ENCODE assay signal across 1 cellular context in genomic region chrX:52995135-52995973, GRCh38.
TF ChIP-seq lines count a peak whose summit lies in the region.

No MANE protein-coding gene starts in this region.

TF ChIP-seq in K562, 482 proteins besides CTCF, POLR2A, EP300 and RAD21 (continued from another document and continues in another):
- TF ChIP-seq THRA (IDR thresholded peaks at IDR 0.05), result no peak
- no peak for TF ChIP-seq ELF1 (tag; IDR thresholded peaks at IDR 0.05)
- no peak for TF ChIP-seq PCBP1 (IDR thresholded peaks at IDR 0.05; ENCODE audit: low read depth, low read length, poor library complexity, severe bottlenecking)
- TF ChIP-seq CC2D1A (IDR thresholded peaks at IDR 0.05), result no peak
- TF ChIP-seq NR3C1 (CRISPR knock-in tag; IDR thresholded peaks at IDR 0.05), result no peak
- TF ChIP-seq, protein P1, sequence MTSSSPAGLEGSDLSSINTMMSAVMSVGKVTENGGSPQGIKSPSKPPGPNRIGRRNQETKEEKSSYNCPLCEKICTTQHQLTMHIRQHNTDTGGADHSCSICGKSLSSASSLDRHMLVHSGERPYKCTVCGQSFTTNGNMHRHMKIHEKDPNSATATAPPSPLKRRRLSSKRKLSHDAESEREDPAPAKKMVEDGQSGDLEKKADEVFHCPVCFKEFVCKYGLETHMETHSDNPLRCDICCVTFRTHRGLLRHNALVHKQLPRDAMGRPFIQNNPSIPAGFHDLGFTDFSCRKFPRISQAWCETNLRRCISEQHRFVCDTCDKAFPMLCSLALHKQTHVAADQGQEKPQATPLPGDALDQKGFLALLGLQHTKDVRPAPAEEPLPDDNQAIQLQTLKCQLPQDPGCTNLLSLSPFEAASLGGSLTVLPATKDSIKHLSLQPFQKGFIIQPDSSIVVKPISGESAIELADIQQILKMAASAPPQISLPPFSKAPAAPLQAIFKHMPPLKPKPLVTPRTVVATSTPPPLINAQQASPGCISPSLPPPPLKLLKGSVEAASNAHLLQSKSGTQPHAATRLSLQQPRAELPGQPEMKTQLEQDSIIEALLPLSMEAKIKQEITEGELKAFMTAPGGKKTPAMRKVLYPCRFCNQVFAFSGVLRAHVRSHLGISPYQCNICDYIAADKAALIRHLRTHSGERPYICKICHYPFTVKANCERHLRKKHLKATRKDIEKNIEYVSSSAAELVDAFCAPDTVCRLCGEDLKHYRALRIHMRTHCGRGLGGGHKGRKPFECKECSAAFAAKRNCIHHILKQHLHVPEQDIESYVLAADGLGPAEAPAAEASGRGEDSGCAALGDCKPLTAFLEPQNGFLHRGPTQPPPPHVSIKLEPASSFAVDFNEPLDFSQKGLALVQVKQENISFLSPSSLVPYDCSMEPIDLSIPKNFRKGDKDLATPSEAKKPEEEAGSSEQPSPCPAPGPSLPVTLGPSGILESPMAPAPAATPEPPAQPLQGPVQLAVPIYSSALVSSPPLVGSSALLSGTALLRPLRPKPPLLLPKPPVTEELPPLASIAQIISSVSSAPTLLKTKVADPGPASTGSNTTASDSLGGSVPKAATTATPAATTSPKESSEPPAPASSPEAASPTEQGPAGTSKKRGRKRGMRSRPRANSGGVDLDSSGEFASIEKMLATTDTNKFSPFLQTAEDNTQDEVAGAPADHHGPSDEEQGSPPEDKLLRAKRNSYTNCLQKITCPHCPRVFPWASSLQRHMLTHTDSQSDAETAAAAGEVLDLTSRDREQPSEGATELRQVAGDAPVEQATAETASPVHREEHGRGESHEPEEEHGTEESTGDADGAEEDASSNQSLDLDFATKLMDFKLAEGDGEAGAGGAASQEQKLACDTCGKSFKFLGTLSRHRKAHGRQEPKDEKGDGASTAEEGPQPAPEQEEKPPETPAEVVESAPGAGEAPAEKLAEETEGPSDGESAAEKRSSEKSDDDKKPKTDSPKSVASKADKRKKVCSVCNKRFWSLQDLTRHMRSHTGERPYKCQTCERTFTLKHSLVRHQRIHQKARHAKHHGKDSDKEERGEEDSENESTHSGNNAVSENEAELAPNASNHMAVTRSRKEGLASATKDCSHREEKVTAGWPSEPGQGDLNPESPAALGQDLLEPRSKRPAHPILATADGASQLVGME (CRISPR knock-in tag; IDR thresholded peaks at IDR 0.05), result no peak
- peak; percentile 50; the same call in 1 of the 2 replicates for TF ChIP-seq CXXC5 (CRISPR knock-in tag; IDR thresholded peaks at IDR 0.05)
- no peak for TF ChIP-seq SNAPC5 (CRISPR knock-in tag; IDR thresholded peaks at IDR 0.05)
- peak in 1 of 2 experiments; percentile 28; a peak in 1 of 4 replicates for TF ChIP-seq TRIM24 (IDR thresholded peaks at IDR 0.05)
- TF ChIP-seq CBX5 (IDR thresholded peaks at IDR 0.05; ENCODE audit: borderline replicate concordance, low read depth), result no peak
- no peak for TF ChIP-seq HNRNPK (IDR thresholded peaks at IDR 0.05; ENCODE audit: low read depth, low read length, poor library complexity, severe bottlenecking)
- no peak for TF ChIP-seq ZKSCAN1 (IDR thresholded peaks at IDR 0.05; ENCODE audit: low read depth, low read length)
- no peak for TF ChIP-seq MCM7 (IDR thresholded peaks at IDR 0.05)
- no peak for TF ChIP-seq ZNF445 (CRISPR knock-in tag; IDR thresholded peaks at IDR 0.05; ENCODE audit: low read depth)
- TF ChIP-seq, protein P2, sequence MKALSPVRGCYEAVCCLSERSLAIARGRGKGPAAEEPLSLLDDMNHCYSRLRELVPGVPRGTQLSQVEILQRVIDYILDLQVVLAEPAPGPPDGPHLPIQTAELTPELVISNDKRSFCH (CRISPR knock-in tag; IDR thresholded peaks at IDR 0.05), result no peak
- TF ChIP-seq, protein P2 (tag; IDR thresholded peaks at IDR 0.05), result no peak
- TF ChIP-seq NR2C2 (CRISPR knock-in tag; IDR thresholded peaks at IDR 0.05), result peak; percentile 96
- TF ChIP-seq NR2C2 (tag; IDR thresholded peaks at IDR 0.05), result peak; percentile 99
- TF ChIP-seq, protein P3, sequence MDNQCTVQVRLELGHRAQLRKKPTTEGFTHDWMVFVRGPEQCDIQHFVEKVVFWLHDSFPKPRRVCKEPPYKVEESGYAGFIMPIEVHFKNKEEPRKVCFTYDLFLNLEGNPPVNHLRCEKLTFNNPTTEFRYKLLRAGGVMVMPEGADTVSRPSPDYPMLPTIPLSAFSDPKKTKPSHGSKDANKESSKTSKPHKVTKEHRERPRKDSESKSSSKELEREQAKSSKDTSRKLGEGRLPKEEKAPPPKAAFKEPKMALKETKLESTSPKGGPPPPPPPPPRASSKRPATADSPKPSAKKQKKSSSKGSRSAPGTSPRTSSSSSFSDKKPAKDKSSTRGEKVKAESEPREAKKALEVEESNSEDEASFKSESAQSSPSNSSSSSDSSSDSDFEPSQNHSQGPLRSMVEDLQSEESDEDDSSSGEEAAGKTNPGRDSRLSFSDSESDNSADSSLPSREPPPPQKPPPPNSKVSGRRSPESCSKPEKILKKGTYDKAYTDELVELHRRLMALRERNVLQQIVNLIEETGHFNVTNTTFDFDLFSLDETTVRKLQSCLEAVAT (IDR thresholded peaks at IDR 0.05), result no peak
- no peak for TF ChIP-seq SMARCB1 (IDR thresholded peaks at IDR 0.05; ENCODE audit: insufficient read length, low read depth)
- no peak for TF ChIP-seq ZNF146 (CRISPR knock-in tag; IDR thresholded peaks at IDR 0.05; ENCODE audit: unreplicated experiment)
- TF ChIP-seq, protein P4, sequence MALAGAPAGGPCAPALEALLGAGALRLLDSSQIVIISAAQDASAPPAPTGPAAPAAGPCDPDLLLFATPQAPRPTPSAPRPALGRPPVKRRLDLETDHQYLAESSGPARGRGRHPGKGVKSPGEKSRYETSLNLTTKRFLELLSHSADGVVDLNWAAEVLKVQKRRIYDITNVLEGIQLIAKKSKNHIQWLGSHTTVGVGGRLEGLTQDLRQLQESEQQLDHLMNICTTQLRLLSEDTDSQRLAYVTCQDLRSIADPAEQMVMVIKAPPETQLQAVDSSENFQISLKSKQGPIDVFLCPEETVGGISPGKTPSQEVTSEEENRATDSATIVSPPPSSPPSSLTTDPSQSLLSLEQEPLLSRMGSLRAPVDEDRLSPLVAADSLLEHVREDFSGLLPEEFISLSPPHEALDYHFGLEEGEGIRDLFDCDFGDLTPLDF (CRISPR knock-in tag; IDR thresholded peaks at IDR 0.05), result no peak
- TF ChIP-seq ZKSCAN3 (CRISPR knock-in tag; IDR thresholded peaks at IDR 0.05), result no peak
- no peak for TF ChIP-seq BRCA1 (IDR thresholded peaks at IDR 0.05)
- no peak for TF ChIP-seq BRCA1 (CRISPR knock-in tag; IDR thresholded peaks at IDR 0.05)
- no peak for TF ChIP-seq RBM39 (optimal IDR thresholded peaks at IDR 0.05; ENCODE audit: low read depth, low read length)
- TF ChIP-seq ZC3H11A (IDR thresholded peaks at IDR 0.05; ENCODE audit: low read depth, low read length), result no peak
- TF ChIP-seq MBD2 (IDR thresholded peaks at IDR 0.05; ENCODE audit: borderline replicate concordance, low read depth), result peak; percentile 89
- TF ChIP-seq NR2F6 (CRISPR knock-in tag; IDR thresholded peaks at IDR 0.05), result no peak
- TF ChIP-seq BDP1 (IDR thresholded peaks at IDR 0.05; ENCODE audit: insufficient read depth, insufficient read length), result no peak
- TF ChIP-seq SIX5 (IDR thresholded peaks at IDR 0.05; ENCODE audit: borderline replicate concordance in 1 of 2, insufficient read depth in 1 of 2, low read depth in 1 of 2, low read length in 2 of 2), result peak in 1 of 2 experiments; percentile 21; a peak in 1 of 4 replicates
- no peak for TF ChIP-seq POLR2G (IDR thresholded peaks at IDR 0.05; ENCODE audit: low read depth, low read length)
- TF ChIP-seq EP400 (IDR thresholded peaks at IDR 0.05), result peak; percentile 22; the same call in 1 of the 2 replicates
- TF ChIP-seq MECOM (CRISPR knock-in tag; IDR thresholded peaks at IDR 0.05), result no peak
- TF ChIP-seq RBM22 (IDR thresholded peaks at IDR 0.05; ENCODE audit: low read depth, low read length, poor library complexity, severe bottlenecking), result no peak
- no peak for TF ChIP-seq TCFL5 (CRISPR knock-in tag; conservative IDR thresholded peaks at IDR 0.05)
- no peak for TF ChIP-seq ZNF232 (CRISPR knock-in tag; IDR thresholded peaks at IDR 0.05)
- no peak for TF ChIP-seq HMG20B (CRISPR knock-in tag; IDR thresholded peaks at IDR 0.05)
- no peak for TF ChIP-seq FOXA1 (IDR thresholded peaks at IDR 0.05; ENCODE audit: borderline replicate concordance)
- TF ChIP-seq, protein P5, sequence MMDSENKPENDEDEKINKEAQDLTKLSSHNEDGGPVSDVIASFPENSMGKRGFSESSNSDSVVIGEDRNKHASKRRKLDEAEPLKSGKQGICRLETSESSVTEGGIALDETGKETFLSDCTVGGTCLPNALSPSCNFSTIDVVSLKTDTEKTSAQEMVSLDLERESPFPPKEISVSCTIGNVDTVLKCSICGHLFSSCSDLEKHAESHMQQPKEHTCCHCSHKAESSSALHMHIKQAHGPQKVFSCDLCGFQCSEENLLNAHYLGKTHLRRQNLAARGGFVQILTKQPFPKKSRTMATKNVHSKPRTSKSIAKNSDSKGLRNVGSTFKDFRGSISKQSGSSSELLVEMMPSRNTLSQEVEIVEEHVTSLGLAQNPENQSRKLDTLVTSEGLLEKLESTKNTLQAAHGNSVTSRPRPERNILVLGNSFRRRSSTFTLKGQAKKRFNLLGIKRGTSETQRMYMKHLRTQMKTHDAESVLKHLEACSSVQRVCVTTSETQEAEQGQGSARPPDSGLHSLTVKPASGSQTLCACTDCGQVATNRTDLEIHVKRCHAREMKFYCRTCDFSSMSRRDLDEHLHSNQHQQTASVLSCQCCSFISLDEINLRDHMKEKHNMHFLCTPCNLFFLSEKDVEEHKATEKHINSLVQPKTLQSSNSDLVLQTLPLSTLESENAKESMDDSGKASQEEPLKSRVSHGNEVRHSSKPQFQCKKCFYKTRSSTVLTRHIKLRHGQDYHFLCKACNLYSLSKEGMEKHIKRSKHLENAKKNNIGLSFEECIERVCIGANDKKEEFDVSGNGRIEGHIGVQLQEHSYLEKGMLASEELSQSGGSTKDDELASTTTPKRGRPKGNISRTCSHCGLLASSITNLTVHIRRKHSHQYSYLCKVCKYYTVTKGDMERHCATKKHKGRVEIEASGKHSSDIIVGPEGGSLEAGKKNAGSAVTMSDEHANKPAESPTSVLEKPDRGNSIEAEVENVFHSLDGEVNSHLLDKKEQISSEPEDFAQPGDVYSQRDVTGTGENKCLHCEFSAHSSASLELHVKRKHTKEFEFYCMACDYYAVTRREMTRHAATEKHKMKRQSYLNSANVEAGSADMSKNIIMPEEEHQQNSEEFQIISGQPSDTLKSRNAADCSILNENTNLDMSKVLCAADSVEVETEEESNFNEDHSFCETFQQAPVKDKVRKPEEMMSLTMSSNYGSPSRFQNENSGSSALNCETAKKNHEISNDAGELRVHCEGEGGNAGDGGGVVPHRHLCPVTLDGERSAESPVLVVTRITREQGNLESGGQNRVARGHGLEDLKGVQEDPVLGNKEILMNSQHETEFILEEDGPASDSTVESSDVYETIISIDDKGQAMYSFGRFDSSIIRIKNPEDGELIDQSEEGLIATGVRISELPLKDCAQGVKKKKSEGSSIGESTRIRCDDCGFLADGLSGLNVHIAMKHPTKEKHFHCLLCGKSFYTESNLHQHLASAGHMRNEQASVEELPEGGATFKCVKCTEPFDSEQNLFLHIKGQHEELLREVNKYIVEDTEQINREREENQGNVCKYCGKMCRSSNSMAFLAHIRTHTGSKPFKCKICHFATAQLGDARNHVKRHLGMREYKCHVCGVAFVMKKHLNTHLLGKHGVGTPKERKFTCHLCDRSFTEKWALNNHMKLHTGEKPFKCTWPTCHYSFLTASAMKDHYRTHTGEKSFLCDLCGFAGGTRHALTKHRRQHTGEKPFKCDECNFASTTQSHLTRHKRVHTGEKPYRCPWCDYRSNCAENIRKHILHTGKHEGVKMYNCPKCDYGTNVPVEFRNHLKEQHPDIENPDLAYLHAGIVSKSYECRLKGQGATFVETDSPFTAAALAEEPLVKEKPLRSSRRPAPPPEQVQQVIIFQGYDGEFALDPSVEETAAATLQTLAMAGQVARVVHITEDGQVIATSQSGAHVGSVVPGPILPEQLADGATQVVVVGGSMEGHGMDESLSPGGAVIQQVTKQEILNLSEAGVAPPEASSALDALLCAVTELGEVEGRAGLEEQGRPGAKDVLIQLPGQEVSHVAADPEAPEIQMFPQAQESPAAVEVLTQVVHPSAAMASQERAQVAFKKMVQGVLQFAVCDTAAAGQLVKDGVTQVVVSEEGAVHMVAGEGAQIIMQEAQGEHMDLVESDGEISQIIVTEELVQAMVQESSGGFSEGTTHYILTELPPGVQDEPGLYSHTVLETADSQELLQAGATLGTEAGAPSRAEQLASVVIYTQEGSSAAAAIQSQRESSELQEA (IDR thresholded peaks at IDR 0.05; ENCODE audit: low read depth), result no peak
- no peak for TF ChIP-seq SETDB1 (IDR thresholded peaks at IDR 0.05; ENCODE audit: low read length)
- no peak for TF ChIP-seq CREB5 (CRISPR knock-in tag; IDR thresholded peaks at IDR 0.05)
- TF ChIP-seq E2F6 (IDR thresholded peaks at IDR 0.05; ENCODE audit: borderline replicate concordance in 1 of 2, extremely low read depth in 1 of 2, insufficient read depth in 1 of 2, insufficient read length in 1 of 2, low read depth in 1 of 2, low read length in 1 of 2, poor library complexity in 1 of 2, severe bottlenecking in 1 of 2), result peak in 1 of 2 experiments; percentile 23
- TF ChIP-seq NR1H2 (CRISPR knock-in tag; IDR thresholded peaks at IDR 0.05), result no peak
- TF ChIP-seq ZNF584 (CRISPR knock-in tag; IDR thresholded peaks at IDR 0.05; ENCODE audit: low read depth), result no peak
- TF ChIP-seq ZNF57 (CRISPR knock-in tag; IDR thresholded peaks at IDR 0.05), result no peak
- TF ChIP-seq CCAR2 (IDR thresholded peaks at IDR 0.05; ENCODE audit: low read depth, low read length), result no peak
